In the genomic region with DNA sequence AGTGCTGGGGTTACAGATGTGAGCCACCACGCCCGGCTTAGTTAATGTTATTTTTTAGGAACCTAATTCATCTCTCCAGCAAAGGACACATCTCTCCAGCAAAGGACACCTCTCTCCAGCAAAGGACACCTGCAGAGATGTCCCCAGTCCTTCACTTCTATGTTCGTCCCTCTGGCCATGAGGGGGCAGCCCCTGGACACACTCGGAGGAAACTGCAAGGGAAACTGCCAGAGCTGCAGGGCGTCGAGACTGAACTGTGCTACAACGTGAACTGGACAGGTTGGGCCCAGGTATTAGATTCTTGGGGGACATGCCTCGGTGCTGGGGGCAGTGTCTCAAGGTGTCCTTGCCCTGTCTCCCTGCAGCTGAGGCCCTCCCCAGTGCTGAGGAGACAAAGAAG, we compare ENCODE assay signal across 2 cellular contexts.
TF ChIP-seq lines count a peak whose summit lies in the region.

No MANE protein-coding gene starts in this region.

TF ChIP-seq in K562, 482 proteins besides CTCF, POLR2A, EP300 and RAD21:
- TF ChIP-seq, protein P1, sequence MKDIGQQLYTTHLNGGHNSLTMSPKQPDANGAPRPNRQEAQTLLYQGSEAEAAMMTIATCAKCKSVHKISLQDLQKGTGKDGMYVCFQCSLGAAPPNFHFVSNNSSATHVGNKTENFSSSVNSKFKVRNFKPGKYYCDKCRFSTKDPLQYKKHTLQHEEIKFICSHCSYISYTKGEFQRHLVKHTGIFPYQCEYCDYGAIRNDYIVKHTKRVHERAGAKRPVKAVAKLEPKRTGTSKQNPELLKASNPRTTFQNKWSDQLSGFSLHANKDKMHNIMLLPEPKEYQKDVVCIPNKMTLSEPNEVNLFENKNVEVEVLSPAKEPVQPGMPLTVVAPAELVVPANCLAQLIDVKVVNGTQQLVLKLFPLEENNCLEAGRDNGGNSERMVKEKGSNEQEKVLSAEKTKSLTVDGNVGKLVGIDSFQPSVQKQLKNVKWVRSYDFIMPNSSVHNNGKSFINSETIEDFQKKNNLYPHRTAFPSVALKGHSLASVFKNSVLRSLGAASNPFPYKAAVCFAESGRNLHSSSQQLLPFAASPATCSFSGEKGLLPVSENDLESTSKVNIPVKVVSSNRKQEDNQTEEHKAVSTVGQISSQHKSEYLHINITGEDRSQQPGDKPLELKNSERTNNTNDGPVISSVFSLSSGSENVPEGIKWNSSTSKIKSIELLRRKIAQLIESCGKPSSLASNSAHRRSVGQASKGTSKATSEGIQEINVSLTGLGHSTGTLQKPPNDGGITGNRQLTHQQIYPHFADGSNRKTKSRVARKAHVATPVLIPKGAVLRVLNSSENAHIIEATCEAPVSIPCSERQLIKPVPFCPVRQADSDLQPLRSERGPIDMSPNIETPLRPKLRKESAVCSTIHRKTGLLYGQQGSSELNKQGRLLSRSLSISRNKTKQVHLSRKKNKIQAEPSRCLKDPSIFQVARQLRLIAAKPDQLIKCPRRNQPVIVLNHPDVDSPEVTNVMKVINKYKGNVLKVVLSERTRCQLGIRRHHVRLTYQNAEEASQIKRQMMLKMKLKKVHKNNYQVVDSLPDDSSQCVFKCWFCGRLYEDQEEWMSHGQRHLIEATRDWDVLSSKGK (CRISPR knock-in tag; IDR thresholded peaks at IDR 0.05) = no peak
TF ChIP-seq in K562: peak in this region for 0.

TF ChIP-seq in neural cell, 6 proteins besides CTCF, POLR2A, EP300 and RAD21:
- TF ChIP-seq EZH2 (IDR thresholded peaks at IDR 0.05; ENCODE audit: borderline replicate concordance, insufficient read depth, low read length, poor library complexity, severe bottlenecking) = no peak
- no peak for TF ChIP-seq MXI1 (conservative IDR thresholded peaks at IDR 0.05; ENCODE audit: poor library complexity, severe bottlenecking)
- TF ChIP-seq, protein P2, sequence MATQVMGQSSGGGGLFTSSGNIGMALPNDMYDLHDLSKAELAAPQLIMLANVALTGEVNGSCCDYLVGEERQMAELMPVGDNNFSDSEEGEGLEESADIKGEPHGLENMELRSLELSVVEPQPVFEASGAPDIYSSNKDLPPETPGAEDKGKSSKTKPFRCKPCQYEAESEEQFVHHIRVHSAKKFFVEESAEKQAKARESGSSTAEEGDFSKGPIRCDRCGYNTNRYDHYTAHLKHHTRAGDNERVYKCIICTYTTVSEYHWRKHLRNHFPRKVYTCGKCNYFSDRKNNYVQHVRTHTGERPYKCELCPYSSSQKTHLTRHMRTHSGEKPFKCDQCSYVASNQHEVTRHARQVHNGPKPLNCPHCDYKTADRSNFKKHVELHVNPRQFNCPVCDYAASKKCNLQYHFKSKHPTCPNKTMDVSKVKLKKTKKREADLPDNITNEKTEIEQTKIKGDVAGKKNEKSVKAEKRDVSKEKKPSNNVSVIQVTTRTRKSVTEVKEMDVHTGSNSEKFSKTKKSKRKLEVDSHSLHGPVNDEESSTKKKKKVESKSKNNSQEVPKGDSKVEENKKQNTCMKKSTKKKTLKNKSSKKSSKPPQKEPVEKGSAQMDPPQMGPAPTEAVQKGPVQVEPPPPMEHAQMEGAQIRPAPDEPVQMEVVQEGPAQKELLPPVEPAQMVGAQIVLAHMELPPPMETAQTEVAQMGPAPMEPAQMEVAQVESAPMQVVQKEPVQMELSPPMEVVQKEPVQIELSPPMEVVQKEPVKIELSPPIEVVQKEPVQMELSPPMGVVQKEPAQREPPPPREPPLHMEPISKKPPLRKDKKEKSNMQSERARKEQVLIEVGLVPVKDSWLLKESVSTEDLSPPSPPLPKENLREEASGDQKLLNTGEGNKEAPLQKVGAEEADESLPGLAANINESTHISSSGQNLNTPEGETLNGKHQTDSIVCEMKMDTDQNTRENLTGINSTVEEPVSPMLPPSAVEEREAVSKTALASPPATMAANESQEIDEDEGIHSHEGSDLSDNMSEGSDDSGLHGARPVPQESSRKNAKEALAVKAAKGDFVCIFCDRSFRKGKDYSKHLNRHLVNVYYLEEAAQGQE (IDR thresholded peaks at IDR 0.05; ENCODE audit: borderline replicate concordance) = no peak
- TF ChIP-seq TAF1 (IDR thresholded peaks at IDR 0.05; ENCODE audit: low read depth) = no peak
- no peak for TF ChIP-seq SMC3 (conservative IDR thresholded peaks at IDR 0.05; ENCODE audit: poor library complexity)
- no peak for TF ChIP-seq POLR2AphosphoS5 (IDR thresholded peaks at IDR 0.05)
